ENCODE assay signal across 1 cellular context in the genomic region with DNA sequence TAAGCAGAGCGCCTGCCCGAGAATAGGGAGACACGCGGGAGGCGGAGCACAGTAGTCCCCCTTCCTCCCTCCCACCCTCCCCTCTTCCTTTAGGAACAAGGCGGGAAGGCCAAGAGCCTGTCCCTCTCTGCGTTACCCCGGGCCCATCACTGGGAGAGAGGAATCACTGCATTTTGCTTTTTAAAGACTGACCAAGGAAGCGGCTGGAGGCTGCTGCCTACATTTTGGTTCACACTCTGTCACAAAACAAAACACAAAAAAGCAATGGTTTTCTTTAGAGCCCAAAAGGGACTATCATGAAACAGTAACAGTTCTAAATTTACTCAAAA.
TF ChIP-seq lines count a peak whose summit lies in the region.

No MANE protein-coding gene starts in this region.

TF ChIP-seq in HCT116, 20 proteins besides CTCF, POLR2A, EP300 and RAD21:
- TF ChIP-seq SP1 (IDR thresholded peaks at IDR 0.05; ENCODE audit: low read depth) (no peak), CBX3 (IDR thresholded peaks at IDR 0.05; ENCODE audit: low read depth) (no peak), EZH2 (IDR thresholded peaks at IDR 0.05) (no peak), FOSL1 (IDR thresholded peaks at IDR 0.05; ENCODE audit: low read depth) (no peak), ZNF274 (IDR thresholded peaks at IDR 0.05; ENCODE audit: low read depth, low read length) (no peak), TCF7L2 (IDR thresholded peaks at IDR 0.05; ENCODE audit: borderline replicate concordance, extremely low read depth, insufficient read depth, insufficient read length) (no peak), POLR2AphosphoS5 (IDR thresholded peaks at IDR 0.05; ENCODE audit: low read depth, low read length) (no peak)
- TF ChIP-seq, protein P1, sequence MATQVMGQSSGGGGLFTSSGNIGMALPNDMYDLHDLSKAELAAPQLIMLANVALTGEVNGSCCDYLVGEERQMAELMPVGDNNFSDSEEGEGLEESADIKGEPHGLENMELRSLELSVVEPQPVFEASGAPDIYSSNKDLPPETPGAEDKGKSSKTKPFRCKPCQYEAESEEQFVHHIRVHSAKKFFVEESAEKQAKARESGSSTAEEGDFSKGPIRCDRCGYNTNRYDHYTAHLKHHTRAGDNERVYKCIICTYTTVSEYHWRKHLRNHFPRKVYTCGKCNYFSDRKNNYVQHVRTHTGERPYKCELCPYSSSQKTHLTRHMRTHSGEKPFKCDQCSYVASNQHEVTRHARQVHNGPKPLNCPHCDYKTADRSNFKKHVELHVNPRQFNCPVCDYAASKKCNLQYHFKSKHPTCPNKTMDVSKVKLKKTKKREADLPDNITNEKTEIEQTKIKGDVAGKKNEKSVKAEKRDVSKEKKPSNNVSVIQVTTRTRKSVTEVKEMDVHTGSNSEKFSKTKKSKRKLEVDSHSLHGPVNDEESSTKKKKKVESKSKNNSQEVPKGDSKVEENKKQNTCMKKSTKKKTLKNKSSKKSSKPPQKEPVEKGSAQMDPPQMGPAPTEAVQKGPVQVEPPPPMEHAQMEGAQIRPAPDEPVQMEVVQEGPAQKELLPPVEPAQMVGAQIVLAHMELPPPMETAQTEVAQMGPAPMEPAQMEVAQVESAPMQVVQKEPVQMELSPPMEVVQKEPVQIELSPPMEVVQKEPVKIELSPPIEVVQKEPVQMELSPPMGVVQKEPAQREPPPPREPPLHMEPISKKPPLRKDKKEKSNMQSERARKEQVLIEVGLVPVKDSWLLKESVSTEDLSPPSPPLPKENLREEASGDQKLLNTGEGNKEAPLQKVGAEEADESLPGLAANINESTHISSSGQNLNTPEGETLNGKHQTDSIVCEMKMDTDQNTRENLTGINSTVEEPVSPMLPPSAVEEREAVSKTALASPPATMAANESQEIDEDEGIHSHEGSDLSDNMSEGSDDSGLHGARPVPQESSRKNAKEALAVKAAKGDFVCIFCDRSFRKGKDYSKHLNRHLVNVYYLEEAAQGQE (IDR thresholded peaks at IDR 0.05; ENCODE audit: low read depth): no peak
- TF ChIP-seq, protein P2, sequence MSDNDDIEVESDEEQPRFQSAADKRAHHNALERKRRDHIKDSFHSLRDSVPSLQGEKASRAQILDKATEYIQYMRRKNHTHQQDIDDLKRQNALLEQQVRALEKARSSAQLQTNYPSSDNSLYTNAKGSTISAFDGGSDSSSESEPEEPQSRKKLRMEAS (IDR thresholded peaks at IDR 0.05): no peak
TF ChIP-seq in HCT116: peak in this region for 0.
